29 cellular contexts compared by ENCODE assay signal in genomic region chr3:33779751-33780150, GRCh38.
"Had no signal": no experiment of that assay in that cellular context is flagged by ENCODE, and none has a peak within 500 bp of the region (broad histone marks: within the 10 kb centered on the region; RNA-seq: fewer than 3 reads in every experiment).

No MANE protein-coding gene starts in this region.

- H3K9me3 ChIP-seq: MG63, Peyer's patch, SJSA1 had no signal

- H3K27me3 ChIP-seq: cardiac muscle cell, MG63, Peyer's patch, SJSA1 had no signal

- H3K4me1 ChIP-seq: Peyer's patch, SJSA1 had no signal

- H3K36me3 ChIP-seq: cardiac muscle cell, MG63, Peyer's patch, SJSA1 had no signal

- ATAC-seq: activated CD8-positive, alpha-beta T cell treated with anti-CD3 and anti-CD28 coated beads, Interleukin-2, amount 10 ng/mL, durations not matched to agents 7 days and 5 days; activated naive CD4-positive, alpha-beta T cell treated with anti-CD3 and anti-CD28 coated beads, Interleukin-2, amount 50 U/mL, for 72 hours; activated naive CD8-positive, alpha-beta T cell treated with anti-CD3 and anti-CD28 coated beads, Interleukin-2, amount 50 U/mL, for 24 hours; T-cell had no signal

- H3K9ac ChIP-seq: KMS-11 had no signal

- H3K4me2 ChIP-seq: KMS-11 had no signal

- H3K4me3 ChIP-seq: cardiac muscle cell, MG63, Peyer's patch, SJSA1 had no signal

- H3K27ac ChIP-seq: cardiac muscle cell, KMS-11, Peyer's patch, RWPE1, SJSA1, VCaP had no signal

- DNase-seq: activated CD4-positive, alpha-beta T cell treated with anti-CD3 and anti-CD28 coated beads for 4 hours; activated CD4-positive, alpha-beta T cell treated with anti-CD3 and anti-CD28 coated beads, Interleukin-2, amount 50 U/mL, for 4 hours; activated CD8-positive, alpha-beta memory T cell treated with anti-CD3 and anti-CD28 coated beads, Interleukin-2, amount 50 U/mL, for 48 hours; activated CD8-positive, alpha-beta T cell treated with anti-CD3 and anti-CD28 coated beads, Interleukin-2, amount 10 ng/mL, durations not matched to agents 7 days and 5 days; activated effector memory CD4-positive, alpha-beta T cell treated with anti-CD3 and anti-CD28 coated beads, Interleukin-2, amount 50 U/mL, for 16 hours; activated naive CD4-positive, alpha-beta T cell treated with Interleukin-2 at 50 U/mL for 16 hours; activated naive CD8-positive, alpha-beta T cell treated with anti-CD3 and anti-CD28 coated beads, Interleukin-2, amount 50 U/mL, for 24 hours; activated T-cell treated with anti-CD3 and anti-CD28 coated beads, Interleukin-2, amount 50 U/mL, for 1 hour; amygdala; MG63; MV-4-11; NCI-H1105; NCI-H1436; NCI-H1694 treated with DMSO at 0.1 percent for 48 hours; NCI-H2029 treated with DMSO at 0.1 percent for 48 hours; NCI-H345; NCI-H510A; NCI-H526 treated with DMSO at 0.1 percent for 48 hours; NK-92 treated with Interleukin-12 subunit alpha and Interleukin-12 subunit beta, amount 100 ng/mL, for 24 hours; Peyer's patch; Right ventricle myocardium superior; T-cell; T-helper 2 cell had no signal
